21 cellular contexts compared by ENCODE assay signal in genomic region chr22:35615156-35615555, GRCh38. TPM values are rescaled to one million over a fixed set of nuclear protein-coding genes. Genes with fewer than 3 reads are reported as not detected.
A peak's percentile ranks its signal among the peaks of the same experiment; 100 is the strongest.
DNase-seq lines count a peak whose midpoint lies in the region; ATAC-seq and TF ChIP-seq lines count a peak whose summit lies in the region.
"Had no signal": no experiment of that assay in that cellular context is flagged by ENCODE, and none has a peak within 500 bp of the region (broad histone marks: within the 10 kb centered on the region; RNA-seq: fewer than 3 reads in every experiment).

No MANE protein-coding gene starts in this region.

- TF ChIP-seq CTCF in PC-9 (conservative IDR thresholded peaks at IDR 0.05) (no peak), gastrocnemius medialis (IDR thresholded peaks at IDR 0.05 in 4 of 5, conservative IDR thresholded peaks at IDR 0.05 in 1 of 5) (no peak)

- no peak overlapping the region for H3K4me2 ChIP-seq in PC-9
- H3K4me2 ChIP-seq: A549 had no signal

- peak overlapping the region; percentile 16; the same call in 1 of the 2 replicates for H3K27ac ChIP-seq in PC-9
- H3K27ac ChIP-seq in gastrocnemius medialis = peak overlapping the region; percentile 92 to 97 (median 97)
- H3K27ac ChIP-seq: ascending aorta, sigmoid colon, upper lobe of left lung had no signal

- H3K4me3 ChIP-seq in PC-9 (no peak overlapping the region), gastrocnemius medialis (peak overlapping the region; percentile 26 to 56 (median 50))
- H3K4me3 ChIP-seq: A549, ascending aorta, ovary, sigmoid colon, upper lobe of left lung had no signal

- peak in 1 of 2 donors; percentile 55 for TF ChIP-seq POLR2A in gastrocnemius medialis (IDR thresholded peaks at IDR 0.05)

- no peak overlapping the region for H2AFZ ChIP-seq in PC-9

- CTCF ChIA-PET in PC-9 (lab: Charles Lee) = no interaction called here

- POLR2A ChIA-PET in PC-9 (lab: Charles Lee; ENCODE audit: unreplicated experiment) = no interaction called here

- H3F3A ChIP-seq in PC-9 (ENCODE audit: insufficient read depth, low read depth) = peaks cover 25% of the 10 kb centered on the region

- H4K20me1 ChIP-seq in PC-9 (ENCODE audit: insufficient read depth) = no peaks in the 10 kb centered on the region

- in situ Hi-C loops in gastrocnemius medialis (cut with MboI; ENCODE audit: low sequenced_read_pairs in 4 of 4) = no loop called here

- H3K27me3 ChIP-seq in PC-9 (ENCODE audit: insufficient read depth, low read depth) (no peaks in the 10 kb centered on the region), gastrocnemius medialis (no peaks in the 10 kb centered on the region)
- H3K27me3 ChIP-seq: ascending aorta, ovary, sigmoid colon, upper lobe of left lung had no signal

- no peak for ATAC-seq in Right ventricle myocardium inferior
- peak; percentile 33 to 50 for ATAC-seq in gastrocnemius medialis
- ATAC-seq in HG02885 (IDR thresholded peaks at IDR 0.05; ENCODE audit: poor library complexity, unreplicated experiment) = no peak
- no peak for ATAC-seq in GM19463 (IDR thresholded peaks at IDR 0.05; ENCODE audit: unreplicated experiment)
- ATAC-seq: A549 had no signal

- peaks cover 25% of the 10 kb centered on the region for H3K4me1 ChIP-seq in PC-9 (replicated peaks; ENCODE audit: insufficient read depth)
- peaks cover 66 to 70% of the 10 kb centered on the region in 2 donors for H3K4me1 ChIP-seq in gastrocnemius medialis
- H3K4me1 ChIP-seq: ascending aorta, upper lobe of left lung had no signal

- H3K9me2 ChIP-seq in PC-9 (ENCODE audit: insufficient read depth) = no peaks in the 10 kb centered on the region

- H3K9me3 ChIP-seq in PC-9 (ENCODE audit: insufficient read depth, low read depth) (no peaks in the 10 kb centered on the region), gastrocnemius medialis (no peaks in the 10 kb centered on the region)
- H3K9me3 ChIP-seq: A549, ascending aorta, ovary, sigmoid colon, upper lobe of left lung had no signal

- DNase-seq in Right ventricle myocardium inferior (ENCODE audit: missing footprints) (peak; percentile 55), cardiac septum (ENCODE audit: low spot score) (no peak), PC-9 (no peak), fibroblast of the conjunctiva (ENCODE audit: low read depth) (peak; percentile 21), gastrocnemius medialis (peak; percentile 72 to 96), NCI-H446 (lab: John Stamatoyannopoulos, UW) (no peak)
- DNase-seq: activated CD4-positive, alpha-beta T cell treated with anti-CD3 and anti-CD28 coated beads for 48 hours; C1 segment of cervical spinal cord; KBM-7; NCI-H1694; SIG-M5; sigmoid colon; stimulated activated CD8-positive, alpha-beta memory T cell treated with anti-CD3 and anti-CD28 coated beads, Interleukin-4, amount 100 ng/mL, for 48 hours; upper lobe of left lung had no signal

- BruUV-seq in PC-9 (replicated peaks; lab: Mats Ljungman, UMichigan) = no TSS peak

- intact Hi-C loops in Right ventricle myocardium inferior (cut with DNase I) = no loop called here
- intact Hi-C loops in cardiac septum (cut with DNase I) = no loop called here
- intact Hi-C loops in PC-9 (cut with micrococcal nuclease; ENCODE audit: unreplicated experiment) = no loop called here
- intact Hi-C loops in gastrocnemius medialis (cut with DNase I; ENCODE audit: low total_unique reads) = loop anchor here (5.0 to 10.0 kb wide), 2 partner anchors 303 to 850 kb away; no protein-coding TSS in a partner anchor

- no peaks in the 10 kb centered on the region for H3K79me2 ChIP-seq in PC-9 (ENCODE audit: low read depth)

- H3K36me3 ChIP-seq in PC-9 (ENCODE audit: low read depth) (no peaks in the 10 kb centered on the region), gastrocnemius medialis (no peaks in the 10 kb centered on the region)
- H3K36me3 ChIP-seq: ascending aorta, ovary, sigmoid colon, upper lobe of left lung had no signal

RNA-seq across cellular contexts. Expression of gene MB, which starts 2.0 kb away (rescaled TPM):
- total RNA-seq in Right ventricle myocardium inferior (17,829 TPM), cardiac septum (7,641 TPM), PC-9 (2021) (5.0 and 5.8 TPM in 2 replicates), gastrocnemius medialis (over 10,000 TPM in 2 of 4 donors, 1,000 to 10,000 TPM in 2; 7,153 to 19,373 (median 11,028) TPM)
- total RNA-seq: ascending aorta; H4; natural killer cell treated with Interleukin-12 subunit alpha and Interleukin-12 subunit beta and Interleukin-15 and Interleukin-18, amount 100 ng/mL, for 72 hours had no signal

RNA-seq across cellular contexts. Expression of gene APOL6, which starts 33.1 kb away (rescaled TPM):
- total RNA-seq in Right ventricle myocardium inferior (6.6 TPM), cardiac septum (5.7 TPM), PC-9 (2021) (16.7 and 18.6 TPM in 2 replicates), gastrocnemius medialis (1 to 10 TPM; 1.5 to 4.5 (median 2.9) TPM)

Comparison
In these comparisons a context has a peak if more than half of its experiments do, and no peak if none do; other contexts are left out.
1. DNase-seq: peak in Right ventricle myocardium inferior (single experiment), fibroblast of the conjunctiva (single experiment) and gastrocnemius medialis (2 of 2); none in cardiac septum (single experiment), PC-9 (0 of 2) and NCI-H446 (0 of 2).
2. ATAC-seq: peak in gastrocnemius medialis (2 of 2); none in Right ventricle myocardium inferior (single experiment), HG02885 (single experiment) and GM19463 (single experiment).
3. RNA of gene MB, which starts 2.0 kb away (total RNA-seq): 17,829 TPM in Right ventricle myocardium inferior (single experiment), 7,153 to 19,373 TPM in gastrocnemius medialis and 7,641 TPM in cardiac septum (single experiment); 5.0 to 5.8 TPM in PC-9; every median in the first group is over 1,000 times any median in the second.